8 cellular contexts compared by ENCODE assay signal in genomic region chr5:69042500-69042899, GRCh38. TPM values are rescaled to one million over a fixed set of nuclear protein-coding genes. Genes with fewer than 3 reads are reported as not detected.
DNase-seq lines count a peak whose midpoint lies in the region; ATAC-seq and FAIRE-seq lines count a peak whose summit lies in the region.

No MANE protein-coding gene starts in this region.

- ATAC-seq in GM19043 (IDR thresholded peaks at IDR 0.05; ENCODE audit: low read depth, unreplicated experiment) (peak; percentile 40), HG02884 (IDR thresholded peaks at IDR 0.05; ENCODE audit: unreplicated experiment) (peak; percentile 19)
- ATAC-seq in activated naive CD8-positive, alpha-beta T cell treated with anti-CD3 and anti-CD28 coated beads, Interleukin-2, amount 50 U/mL, for 24 hours, result peak; percentile 35

- no peaks in the 10 kb centered on the region for H3K36me3 Mint-ChIP-seq in activated naive CD8-positive, alpha-beta T cell treated with anti-CD3 and anti-CD28 coated beads, Interleukin-2, amount 50 U/mL, for 24 hours (ENCODE audit: low read depth)

- H3K9me3 ChIP-seq in small intestine (ENCODE audit: control insufficient read depth, low read depth), result no peaks in the 10 kb centered on the region

- DNase-seq in activated naive CD8-positive, alpha-beta T cell treated with anti-CD3 and anti-CD28 coated beads, Interleukin-2, amount 50 U/mL, for 24 hours, result no peak
- DNase-seq in small intestine (no peak), NCI-H1436 (lab: John Stamatoyannopoulos, UW) (no peak), SIG-M5 treated with dmso at 0.1 percent for 504 hours (lab: John Stamatoyannopoulos, UW; ENCODE audit: unreplicated experiment) (no peak), cortex of kidney (lab: John Stamatoyannopoulos, UW) (no peak)
- no peak for DNase-seq in activated CD4-positive, CD25-positive, alpha-beta regulatory T cell treated with anti-CD3 and anti-CD28 coated beads, Interleukin-2, amount 50 U/mL, for 72 hours

- no peaks in the 10 kb centered on the region for H3K27me3 Mint-ChIP-seq in activated naive CD8-positive, alpha-beta T cell treated with anti-CD3 and anti-CD28 coated beads, Interleukin-2, amount 50 U/mL, for 24 hours

- no peaks in the 10 kb centered on the region for H3K9me3 Mint-ChIP-seq in activated naive CD8-positive, alpha-beta T cell treated with anti-CD3 and anti-CD28 coated beads, Interleukin-2, amount 50 U/mL, for 24 hours

- no peaks in the 10 kb centered on the region for H3K4me1 ChIP-seq in small intestine (ENCODE audit: control insufficient read depth in 2 of 2, insufficient read depth in 1 of 2, low read depth in 1 of 2, low read length in 1 of 2)

- 38 to 44% (median 40%) methylated on average over 2 of the region's 2 CpGs for WGBS in small intestine, 3 donors

- no peaks in the 10 kb centered on the region for H3K27me3 ChIP-seq in small intestine (ENCODE audit: control insufficient read depth in 2 of 2, insufficient read depth in 2 of 2, low read length in 2 of 2)

- H3K27ac ChIP-seq in small intestine (ENCODE audit: low read depth in 1 of 2, low read length in 1 of 2), result peak overlapping the region; percentile 20 to 72

- no peak for FAIRE-seq in small intestine (lab: Jason Lieb, UNC)

- H3K36me3 ChIP-seq in small intestine (ENCODE audit: control insufficient read depth in 2 of 2, insufficient read depth in 2 of 2, low read length in 2 of 2), result no peaks in the 10 kb centered on the region

- H3K4me3 ChIP-seq in small intestine (ENCODE audit: low read depth in 1 of 2, low read length in 2 of 2), result no peak overlapping the region

- H3K4me3 Mint-ChIP-seq in activated naive CD8-positive, alpha-beta T cell treated with anti-CD3 and anti-CD28 coated beads, Interleukin-2, amount 50 U/mL, for 24 hours, result no peak overlapping the region

- peak overlapping the region; percentile 86 for H3K27ac Mint-ChIP-seq in activated naive CD8-positive, alpha-beta T cell treated with anti-CD3 and anti-CD28 coated beads, Interleukin-2, amount 50 U/mL, for 24 hours

- H3K4me1 Mint-ChIP-seq in activated naive CD8-positive, alpha-beta T cell treated with anti-CD3 and anti-CD28 coated beads, Interleukin-2, amount 50 U/mL, for 24 hours, result peaks cover 10% of the 10 kb centered on the region

RNA-seq across cellular contexts. Expression of gene SLC30A5, which starts 51.3 kb away (rescaled TPM):
- 10 to 100 TPM; 22.7 to 33.8 (median 27.7) TPM for polyA plus RNA-seq in small intestine
